In the genomic region with DNA sequence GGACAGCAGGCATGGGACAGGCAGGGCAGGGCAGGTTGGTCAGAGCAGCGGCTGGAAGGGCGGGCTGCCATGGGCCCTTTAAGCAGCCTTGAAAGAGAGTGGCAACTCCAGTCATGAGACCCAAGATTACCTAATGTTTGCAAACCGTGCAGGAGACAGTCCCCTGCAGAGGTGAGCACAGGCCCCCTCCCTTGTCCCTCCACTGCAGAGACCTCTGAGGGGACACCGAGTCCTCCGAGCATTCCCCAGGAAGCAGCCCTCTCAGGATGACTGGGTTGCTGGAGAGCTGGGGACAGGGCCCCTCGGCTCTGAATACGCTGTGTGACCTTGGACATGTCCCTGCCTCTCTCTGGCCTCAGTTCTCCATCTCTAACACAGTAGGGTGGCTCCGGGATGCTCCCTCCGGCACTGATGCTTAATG, we compare ENCODE assay signal across 15 cellular contexts.
DNase-seq lines count a peak whose midpoint lies in the region; ATAC-seq, FAIRE-seq and TF ChIP-seq lines count a peak whose summit lies in the region.
"Had no signal": no experiment of that assay in that cellular context is flagged by ENCODE, and none has a peak within 500 bp of the region (broad histone marks: within the 10 kb centered on the region; RNA-seq: fewer than 3 reads in every experiment).

No MANE protein-coding gene starts in this region.

- peaks cover 22% of the 10 kb centered on the region for H3K36me3 Mint-ChIP-seq in effector memory CD8-positive, alpha-beta T cell (ENCODE audit: insufficient read depth)
- no peaks in the 10 kb centered on the region for H3K36me3 Mint-ChIP-seq in nephron (ENCODE audit: low read depth)

- H3K4me1 Mint-ChIP-seq in effector memory CD8-positive, alpha-beta T cell (ENCODE audit: low read depth in 2 of 2), result peaks cover 47 to 57% of the 10 kb centered on the region in 2 donors
- no peaks in the 10 kb centered on the region for H3K4me1 Mint-ChIP-seq in nephron

- peak overlapping the region; percentile 19 to 38 for H3K4me3 Mint-ChIP-seq in effector memory CD8-positive, alpha-beta T cell
- H3K4me3 Mint-ChIP-seq in nephron, result peak overlapping the region; percentile 4 to 67 (median 51)

- no peaks in the 10 kb centered on the region for H3K9me3 Mint-ChIP-seq in effector memory CD8-positive, alpha-beta T cell
- H3K9me3 Mint-ChIP-seq in nephron, result peaks cover 6% of the 10 kb centered on the region

- FAIRE-seq in urothelium cell line (lab: Jason Lieb, UNC), result peak; percentile 32
- FAIRE-seq: A204.1 had no signal

- intact Hi-C loops in Right ventricle myocardium superior (cut with DNase I) (no loop called here), left ventricle myocardium superior (cut with micrococcal nuclease) (no loop called here)

- TF ChIP-seq CTCF in nephron (IDR thresholded peaks at IDR 0.05; ENCODE audit: unreplicated experiment in 3 of 3), result no peak

- H3K27me3 Mint-ChIP-seq in effector memory CD8-positive, alpha-beta T cell, result no peaks in the 10 kb centered on the region
- H3K27me3 Mint-ChIP-seq in nephron (ENCODE audit: low read depth), result peaks cover 39% of the 10 kb centered on the region

- peak overlapping the region; percentile 38 to 49 for H3K27ac Mint-ChIP-seq in effector memory CD8-positive, alpha-beta T cell
- peak overlapping the region in 1 of 3 experiments; percentile 11 for H3K27ac Mint-ChIP-seq in nephron
- H3K27ac Mint-ChIP-seq: activated CD8-positive, alpha-beta T cell treated with anti-CD3 and anti-CD28 coated beads, Interleukin-2, amount 10 ng/mL, durations not matched to agents 7 days and 5 days had no signal

- DNase-seq in Right ventricle myocardium superior, result peak; percentile 30
- no peak for DNase-seq in left ventricle myocardium superior
- DNase-seq in effector memory CD8-positive, alpha-beta T cell, result no peak
- DNase-seq in urothelium cell line (ENCODE audit: low spot score), result no peak
- no peak for DNase-seq in cerebellar nuclear complex (lab: John Stamatoyannopoulos, UW)
- no peak for DNase-seq in left lobe of liver (ENCODE audit: low spot score)
- DNase-seq: activated CD8-positive, alpha-beta T cell treated with anti-CD3 and anti-CD28 coated beads, Interleukin-2, amount 10 ng/mL, durations not matched to agents 7 days and 5 days; activated gamma-delta T cell; GOT3; NCI-H2081; NCI-H526; testis had no signal

- ATAC-seq in Right ventricle myocardium superior (ENCODE audit: poor library complexity) (no peak), left ventricle myocardium superior (no peak), GM18858 (IDR thresholded peaks at IDR 0.05; ENCODE audit: unreplicated experiment) (no peak), left lobe of liver (no peak)
- no peak for ATAC-seq in effector memory CD8-positive, alpha-beta T cell (replicated peaks)
- ATAC-seq: activated CD8-positive, alpha-beta T cell treated with anti-CD3 and anti-CD28 coated beads, Interleukin-2, amount 10 ng/mL, durations not matched to agents 7 days and 5 days had no signal
